ENCODE assay signal across 8 cellular contexts in genomic region chr3:104273046-104273649, GRCh38.
A peak's percentile ranks its signal among the peaks of the same experiment; 100 is the strongest.
DNase-seq lines count a peak whose midpoint lies in the region; ATAC-seq, FAIRE-seq and TF ChIP-seq lines count a peak whose summit lies in the region.

No MANE protein-coding gene starts in this region.

- CTCF ChIA-PET in GM12878 (lab: Yijun Ruan, JAX) = interaction anchor here (0.8 to 2.7 kb wide), 18 partner anchors 8 to 1245 kb away, joined by 3 to 9 read pairs (median 3); partner anchors contain the start of gene ALCAM

- TF ChIP-seq CTCF in C4-2B (conservative IDR thresholded peaks at IDR 0.05) = peak; percentile 77
- TF ChIP-seq CTCF in GM12878 (IDR thresholded peaks at IDR 0.05 in 2 of 3, conservative IDR thresholded peaks at IDR 0.05 in 1 of 3; ENCODE audit: control insufficient read depth in 2 of 3, extremely low read depth in 1 of 3, insufficient read depth in 1 of 3, low read depth in 3 of 3, low read length in 3 of 3) = peak; percentile 75 to 80 (median 77)

- POLR2A ChIA-PET in GM12878 (lab: Charles Lee) = no interaction called here

- no peaks in the 10 kb centered on the region for H4K20me1 ChIP-seq in GM12878 (ENCODE audit: control insufficient read depth, insufficient read depth)

- no peaks in the 10 kb centered on the region for H3K27me3 ChIP-seq in GM12878 (replicated peaks in 1 of 2; ENCODE audit: control insufficient read depth in 2 of 2, insufficient read depth in 2 of 2, low read length in 1 of 2)

- H3K4me3 ChIP-seq in GM12878 = no peak overlapping the region

- peak; percentile 93 for FAIRE-seq in GM12878 (lab: Jason Lieb, UNC)

- no peaks in the 10 kb centered on the region for H3K79me2 ChIP-seq in GM12878 (ENCODE audit: control insufficient read depth, insufficient read depth, low read length)

- TF ChIP-seq RAD21 in GM12878 (IDR thresholded peaks at IDR 0.05; ENCODE audit: insufficient read depth, low read depth, low read length) = peak; percentile 91

- no peak overlapping the region for H3K9ac ChIP-seq in GM12878 (ENCODE audit: control insufficient read depth, insufficient read depth, low read length)

- in situ Hi-C loops in GM12878 (cut with MboI) = no loop called here

- no peaks in the 10 kb centered on the region for H3K4me1 ChIP-seq in GM12878 (ENCODE audit: control insufficient read depth, insufficient read depth, low read length)

- H3K36me3 ChIP-seq in GM12878 (ENCODE audit: control insufficient read depth in 2 of 2, insufficient read depth in 2 of 2, low read length in 1 of 2) = no peaks in the 10 kb centered on the region

- H3K9me3 ChIP-seq in GM12878 (replicated peaks; ENCODE audit: control insufficient read depth, insufficient read depth, low read length) = no peaks in the 10 kb centered on the region

- WGBS in GM12878 (ENCODE audit: insufficient coverage, insufficient replicate concordance, low lambda C conversion rate, missing lambda C conversion rate) = 25% methylated on average over 4 of the region's 4 CpGs

- ATAC-seq in GM21360 (IDR thresholded peaks at IDR 0.05; ENCODE audit: unreplicated experiment) = peak; percentile 79
- peak; percentile 58 for ATAC-seq in GM12878
- ATAC-seq in GM21367 (IDR thresholded peaks at IDR 0.05; ENCODE audit: unreplicated experiment) = no peak

- H2AFZ ChIP-seq in GM12878 (ENCODE audit: control insufficient read depth, low read depth, low read length) = no peak overlapping the region

- H3K4me2 ChIP-seq in GM12878 (ENCODE audit: control insufficient read depth, insufficient read depth) = no peak overlapping the region

- no peak for TF ChIP-seq EP300 in GM12878 (IDR thresholded peaks at IDR 0.05; ENCODE audit: borderline replicate concordance in 1 of 2, control insufficient read depth in 1 of 2, low read depth in 2 of 2, low read length in 2 of 2)

- intact Hi-C loops in GM12878 (cut with micrococcal nuclease; ENCODE audit: unreplicated experiment) = loop anchor here (1.0 to 10.0 kb wide), 4 partner anchors 322 to 1244 kb away; partner anchors contain the start of gene ALCAM

- SMC1A ChIA-PET in GM12878 (lab: Charles Lee; ENCODE audit: uncharacterized antibody, unreplicated experiment) = interaction anchor here (0.7 to 1.8 kb wide), 8 partner anchors 10 to 1250 kb away, joined by 3 to 6 read pairs (median 4); no protein-coding TSS in a partner anchor

- H3K27ac ChIP-seq in C4-2B (no peak overlapping the region), GM12878 (ENCODE audit: control insufficient read depth, insufficient read depth) (no peak overlapping the region)

- no peak for TF ChIP-seq POLR2A in GM12878 (IDR thresholded peaks at IDR 0.05; ENCODE audit: low read depth, low read length)

- peak; percentile 43 for DNase-seq in NCI-H1694 treated with DMSO at 0.1 percent for 48 hours (lab: John Stamatoyannopoulos, UW)
- DNase-seq in GM12878 (ENCODE audit: low read depth, low spot score) = no peak
- peak; percentile 66 for DNase-seq in myocyte (ENCODE audit: low read depth)
- DNase-seq in activated T-cell treated with anti-CD3 and anti-CD28 coated beads, Interleukin-2, amount 50 U/mL, for 48 hours = no peak
- no peak for DNase-seq in NCI-H510A treated with DMSO at 0.1 percent for 48 hours (lab: John Stamatoyannopoulos, UW)

- RAD21 ChIA-PET in GM12878 (lab: Charles Lee; ENCODE audit: unreplicated experiment) = interaction anchor here (0.8 to 1.4 kb wide), 3 partner anchors 18 to 1095 kb away, joined by 3 to 5 read pairs (median 3); no protein-coding TSS in a partner anchor

- no TSS peak for BruUV-seq in GM12878 (replicated peaks; lab: Mats Ljungman, UMichigan)

TF ChIP-seq in GM12878, 131 proteins besides CTCF, POLR2A, EP300 and RAD21:
- TF ChIP-seq NR2C2 (IDR thresholded peaks at IDR 0.05; ENCODE audit: borderline replicate concordance, control insufficient read depth, insufficient read length, low read depth) (no peak), IKZF1 (conservative IDR thresholded peaks at IDR 0.05) (0 out of 2 replicates have a peak, but pooled peaks have one; percentile 31), SMC3 (IDR thresholded peaks at IDR 0.05; ENCODE audit: borderline replicate concordance, low read length) (peak; percentile 66; the same call in 1 of the 2 replicates)

Comparison
In these comparisons a context has a peak if more than half of its experiments do, and no peak if none do; other contexts are left out.
1. DNase-seq: peak in NCI-H1694 treated with DMSO at 0.1 percent for 48 hours (single experiment) and myocyte (single experiment); none in GM12878 (single experiment), activated T-cell treated with anti-CD3 and anti-CD28 coated beads, Interleukin-2, amount 50 U/mL, for 48 hours (0 of 2) and NCI-H510A treated with DMSO at 0.1 percent for 48 hours (single experiment).